ENCODE assay signal across 20 cellular contexts in the genomic region with DNA sequence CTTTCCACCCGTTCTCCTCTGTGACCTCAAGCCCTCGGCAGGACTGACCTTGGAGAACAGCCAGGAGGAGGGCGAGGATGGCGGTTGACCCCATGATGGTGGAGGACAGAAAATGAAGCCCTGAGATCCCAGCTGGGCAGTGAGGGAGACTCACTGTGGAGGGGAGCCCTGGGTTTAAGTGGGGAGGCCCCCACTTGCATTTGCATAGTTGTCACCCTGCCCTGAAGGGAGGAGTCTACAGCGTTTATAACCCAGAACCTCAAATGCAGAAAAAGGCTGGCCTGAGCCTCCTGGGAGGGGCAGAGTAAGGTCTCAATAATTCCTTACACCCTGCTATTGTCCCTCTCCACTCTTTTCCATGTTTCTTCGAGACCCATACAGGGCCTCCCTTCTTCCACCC.
"Had no signal": no experiment of that assay in that cellular context is flagged by ENCODE, and none has a peak within 500 bp of the region (broad histone marks: within the 10 kb centered on the region; RNA-seq: fewer than 3 reads in every experiment).

No MANE protein-coding gene starts in this region.

- DNase-seq: effector CD4-positive, alpha-beta T cell; foreskin melanocyte; head of caudate nucleus; left colon; left ventricle myocardium superior; mesendoderm; naive thymus-derived CD4-positive, alpha-beta T cell; posterior cingulate gyrus; right cardiac atrium; stimulated activated CD4-positive, alpha-beta T cell treated with anti-CD3 and anti-CD28 coated beads, Interleukin-4, amount 100 ng/mL, for 1 hour; stimulated activated CD8-positive, alpha-beta memory T cell treated with anti-CD3 and anti-CD28 coated beads, Interleukin-4, amount 100 ng/mL, for 48 hours; stimulated activated naive CD8-positive, alpha-beta T cell treated with anti-CD3 and anti-CD28 coated beads, Interleukin-15, amount 100 ng/mL, for 72 hours; testis had no signal

- ATAC-seq: left colon; left ventricle myocardium superior; naive thymus-derived CD4-positive, alpha-beta T cell; right cardiac atrium; stimulated activated effector memory CD8-positive, alpha-beta T cell treated with anti-CD3 and anti-CD28 coated beads, Interleukin-12 subunit alpha, Interleukin-12 subunit beta, amount 100 ng/mL, for 72 hours; stimulated activated naive CD8-positive, alpha-beta T cell treated with anti-CD3 and anti-CD28 coated beads, Interleukin-15, amount 100 ng/mL, for 72 hours had no signal

- H3K27ac ChIP-seq: coronary artery, hepatocyte, neutrophil, testis, tibial nerve had no signal

- H3K27ac Mint-ChIP-seq: stimulated activated effector memory CD8-positive, alpha-beta T cell treated with anti-CD3 and anti-CD28 coated beads, Interleukin-12 subunit alpha, Interleukin-12 subunit beta, amount 100 ng/mL, for 72 hours; stimulated activated naive CD8-positive, alpha-beta T cell treated with anti-CD3 and anti-CD28 coated beads, Interleukin-15, amount 100 ng/mL, for 72 hours had no signal

- H3K9me3 ChIP-seq: neutrophil, testis had no signal

- H3K36me3 Mint-ChIP-seq: naive thymus-derived CD4-positive, alpha-beta T cell had no signal

- H3K4me1 Mint-ChIP-seq: naive thymus-derived CD4-positive, alpha-beta T cell; stimulated activated effector memory CD8-positive, alpha-beta T cell treated with anti-CD3 and anti-CD28 coated beads, Interleukin-12 subunit alpha, Interleukin-12 subunit beta, amount 100 ng/mL, for 72 hours; stimulated activated naive CD8-positive, alpha-beta T cell treated with anti-CD3 and anti-CD28 coated beads, Interleukin-15, amount 100 ng/mL, for 72 hours had no signal

- H3K4me1 ChIP-seq: testis, tibial nerve had no signal

- H3K4me3 ChIP-seq: coronary artery, hepatocyte, lung, smooth muscle cell, testis, tibial nerve had no signal

- H3K36me3 ChIP-seq: neutrophil, tibial nerve had no signal

- H3K27me3 ChIP-seq: hepatocyte, testis, tibial nerve had no signal

- H3K9me3 Mint-ChIP-seq: stimulated activated effector memory CD8-positive, alpha-beta T cell treated with anti-CD3 and anti-CD28 coated beads, Interleukin-12 subunit alpha, Interleukin-12 subunit beta, amount 100 ng/mL, for 72 hours; stimulated activated naive CD8-positive, alpha-beta T cell treated with anti-CD3 and anti-CD28 coated beads, Interleukin-15, amount 100 ng/mL, for 72 hours had no signal

- H3K4me2 ChIP-seq: hepatocyte, smooth muscle cell had no signal

- H3K4me3 Mint-ChIP-seq: naive thymus-derived CD4-positive, alpha-beta T cell; stimulated activated effector memory CD8-positive, alpha-beta T cell treated with anti-CD3 and anti-CD28 coated beads, Interleukin-12 subunit alpha, Interleukin-12 subunit beta, amount 100 ng/mL, for 72 hours; stimulated activated naive CD8-positive, alpha-beta T cell treated with anti-CD3 and anti-CD28 coated beads, Interleukin-15, amount 100 ng/mL, for 72 hours had no signal
